In genomic region chr5:97163360-97163764, GRCh38 we compare ENCODE assay signal across 8 cellular contexts. TPM values are rescaled to one million over a fixed set of nuclear protein-coding genes. Genes with fewer than 3 reads are reported as not detected.
A peak's percentile ranks its signal among the peaks of the same experiment; 100 is the strongest.
DNase-seq lines count a peak whose midpoint lies in the region; ATAC-seq and TF ChIP-seq lines count a peak whose summit lies in the region.

No MANE protein-coding gene starts in this region.

- H3K27me3 ChIP-seq in GM06990 (replicated peaks; ENCODE audit: control insufficient read depth, insufficient read depth, low read length) (no peaks in the 10 kb centered on the region), ovary (no peaks in the 10 kb centered on the region)

- intact Hi-C loops in ovary (cut with DNase I), result loop anchor here in 3 of 4 donors (2.0 to 10.0 kb wide), 6 partner anchors 296 to 1519 kb away; partner anchors contain the start of gene RFESD (in 1 of the 3)
- intact Hi-C loops in activated CD4-positive, alpha-beta T cell treated with anti-CD3 and anti-CD28 coated beads for 36 hours (cut with DNase I, micrococcal nuclease), result loop anchor here (2.0 to 5.0 kb wide), 6 partner anchors 167 to 551 kb away; partner anchors contain the start of genes ERAP1 (in 2 of the 2) and LNPEP (in 1 of the 2)

- no peak overlapping the region for H3K27ac ChIP-seq in ovary

- no peak for TF ChIP-seq EP300 in ovary (IDR thresholded peaks at IDR 0.05)

- DNase-seq in GM06990 (ENCODE audit: extremely low read depth, insufficient read length), result no peak
- DNase-seq in NB4 (ENCODE audit: low read depth), result peak; percentile 43
- no peak for DNase-seq in effector memory CD8-positive, alpha-beta T cell
- DNase-seq in ovary, result no peak
- DNase-seq in activated CD4-positive, alpha-beta T cell treated with anti-CD3 and anti-CD28 coated beads for 36 hours, result no peak
- no peak for DNase-seq in HuH-7 (ENCODE audit: low spot score)
- DNase-seq in T1000 (lab: John Stamatoyannopoulos, UW), result no peak

- POLR2A ChIA-PET in activated CD4-positive, alpha-beta T cell treated with anti-CD3 and anti-CD28 coated beads for 36 hours (lab: Charles Lee), result no interaction called here

- H3K4me1 ChIP-seq in ovary (ENCODE audit: insufficient read depth), result no peaks in the 10 kb centered on the region

- H3K4me3 ChIP-seq in GM06990 (replicated peaks; ENCODE audit: low read depth, low read length) (no peak overlapping the region), NB4 (ENCODE audit: low read depth, low read length) (no peak overlapping the region), ovary (no peak overlapping the region)

- H3K27me3 Mint-ChIP-seq in effector memory CD8-positive, alpha-beta T cell, result no peaks in the 10 kb centered on the region
- H3K27me3 Mint-ChIP-seq in activated CD4-positive, alpha-beta T cell treated with anti-CD3 and anti-CD28 coated beads for 36 hours, result no peaks in the 10 kb centered on the region

- H3K36me3 ChIP-seq in GM06990 (ENCODE audit: control insufficient read depth, insufficient read depth, low read length) (peaks cover 11% of the 10 kb centered on the region), ovary (no peaks in the 10 kb centered on the region)

- TF ChIP-seq POLR2A in NB4 (IDR thresholded peaks at IDR 0.05; ENCODE audit: extremely low read depth, insufficient read length) (no peak), ovary (IDR thresholded peaks at IDR 0.05) (no peak)

- no peaks in the 10 kb centered on the region for H3K9me3 ChIP-seq in ovary

- CTCF ChIA-PET in activated CD4-positive, alpha-beta T cell treated with anti-CD3 and anti-CD28 coated beads for 36 hours (lab: Charles Lee), result interaction anchor here (0.6 to 12.5 kb wide), 27 partner anchors 10 to 549 kb away, joined by 3 to 160 read pairs (median 5); partner anchors contain the start of genes LIX1 and RIOK2

- TF ChIP-seq CTCF in GM06990 (IDR thresholded peaks at IDR 0.05; ENCODE audit: insufficient read depth, low read length, poor library complexity, severe bottlenecking) (peak; percentile 47), NB4 (IDR thresholded peaks at IDR 0.05; ENCODE audit: low read depth, low read length) (no peak), ovary (IDR thresholded peaks at IDR 0.05) (peak; percentile 25 to 31 (median 27))

- H3K4me1 Mint-ChIP-seq in effector memory CD8-positive, alpha-beta T cell (ENCODE audit: low read depth in 2 of 2), result peaks cover 0 to 4% of the 10 kb centered on the region in 2 donors
- H3K4me1 Mint-ChIP-seq in activated CD4-positive, alpha-beta T cell treated with anti-CD3 and anti-CD28 coated beads for 36 hours, result peaks cover 22% of the 10 kb centered on the region

- H3K4me3 Mint-ChIP-seq in effector memory CD8-positive, alpha-beta T cell, result no peak overlapping the region
- H3K4me3 Mint-ChIP-seq in activated CD4-positive, alpha-beta T cell treated with anti-CD3 and anti-CD28 coated beads for 36 hours, result no peak overlapping the region

- peaks cover 33% of the 10 kb centered on the region for H3K36me3 Mint-ChIP-seq in effector memory CD8-positive, alpha-beta T cell (ENCODE audit: insufficient read depth)
- H3K36me3 Mint-ChIP-seq in activated CD4-positive, alpha-beta T cell treated with anti-CD3 and anti-CD28 coated beads for 36 hours (ENCODE audit: low read depth), result peaks cover 36% of the 10 kb centered on the region

- peak; percentile 35 for ATAC-seq in effector memory CD8-positive, alpha-beta T cell (replicated peaks)
- ATAC-seq in activated CD4-positive, alpha-beta T cell treated with anti-CD3 and anti-CD28 coated beads for 36 hours, result no peak
- ATAC-seq in HG03378 (IDR thresholded peaks at IDR 0.05; ENCODE audit: unreplicated experiment), result no peak

- H3K9me3 Mint-ChIP-seq in effector memory CD8-positive, alpha-beta T cell, result peaks cover 0 to 4% of the 10 kb centered on the region in 2 donors
- peaks cover 2% of the 10 kb centered on the region for H3K9me3 Mint-ChIP-seq in activated CD4-positive, alpha-beta T cell treated with anti-CD3 and anti-CD28 coated beads for 36 hours (ENCODE audit: low read depth)

- no peak overlapping the region for H3K27ac Mint-ChIP-seq in effector memory CD8-positive, alpha-beta T cell
- H3K27ac Mint-ChIP-seq in activated CD4-positive, alpha-beta T cell treated with anti-CD3 and anti-CD28 coated beads for 36 hours, result no peak overlapping the region

RNA-seq across cellular contexts. Expression of gene RIOK2, which starts 19.7 kb away (rescaled TPM):
- total RNA-seq in ovary, result 10 to 100 TPM; 12.9 to 32.1 (median 23.1) TPM
- 10 to 100 TPM; 10.9 to 12.4 TPM for polyA plus RNA-seq in ovary
- 10 to 100 TPM; 30.9 to 39.2 TPM for total RNA-seq in activated CD4-positive, alpha-beta T cell treated with anti-CD3 and anti-CD28 coated beads for 36 hours

RNA-seq across cellular contexts. Expression of gene LIX1, which starts 21.0 kb away (rescaled TPM):
- total RNA-seq in ovary, result under 1 TPM in 2 of 7 donors, not detected in 5; 0.12 to 0.20 TPM
- polyA plus RNA-seq in ovary, result not detected
- not detected for total RNA-seq in activated CD4-positive, alpha-beta T cell treated with anti-CD3 and anti-CD28 coated beads for 36 hours
